23 cellular contexts compared by ENCODE assay signal in genomic region chr10:42869977-42870350, GRCh38.
"Had no signal": no experiment of that assay in that cellular context is flagged by ENCODE, and none has a peak within 500 bp of the region (broad histone marks: within the 10 kb centered on the region; RNA-seq: fewer than 3 reads in every experiment).

No MANE protein-coding gene starts in this region.

- ATAC-seq: HepG2 had no signal

- FAIRE-seq: HepG2, RCC 7860 had no signal

- H3K27ac ChIP-seq: SJSA1, SK-N-MC had no signal

- H3K36me3 ChIP-seq: MG63, SJSA1 had no signal

- DNase-seq: IMR-90, Karpas-422, KG1, MG63, NCI-H1092, NCI-H1436, NCI-H187, NCI-H2029, NCI-H2081 treated with DMSO at 0.1 percent for 48 hours, NCI-H2171, NCI-H226, NCI-H446, NCI-H510A, NCI-H524 treated with DMSO at 0.1 percent for 48 hours, NCI-H69, NCI-H774, Right ventricle myocardium superior, RPMI8226, SIG-M5 had no signal

- H3K4me3 ChIP-seq: MG63, SJSA1, SK-N-MC had no signal

- H3K9me3 ChIP-seq: MG63, SJSA1 had no signal

- H3K27me3 ChIP-seq: MG63 had no signal

- H3K4me1 ChIP-seq: SJSA1 had no signal
